In genomic region chr10:122953827-122954730, GRCh38 we compare ENCODE assay signal across 8 cellular contexts. TPM values are rescaled to one million over a fixed set of nuclear protein-coding genes. Genes with fewer than 3 reads are reported as not detected.
DNase-seq lines count a peak whose midpoint lies in the region; ATAC-seq and TF ChIP-seq lines count a peak whose summit lies in the region.

A gene with protein sequence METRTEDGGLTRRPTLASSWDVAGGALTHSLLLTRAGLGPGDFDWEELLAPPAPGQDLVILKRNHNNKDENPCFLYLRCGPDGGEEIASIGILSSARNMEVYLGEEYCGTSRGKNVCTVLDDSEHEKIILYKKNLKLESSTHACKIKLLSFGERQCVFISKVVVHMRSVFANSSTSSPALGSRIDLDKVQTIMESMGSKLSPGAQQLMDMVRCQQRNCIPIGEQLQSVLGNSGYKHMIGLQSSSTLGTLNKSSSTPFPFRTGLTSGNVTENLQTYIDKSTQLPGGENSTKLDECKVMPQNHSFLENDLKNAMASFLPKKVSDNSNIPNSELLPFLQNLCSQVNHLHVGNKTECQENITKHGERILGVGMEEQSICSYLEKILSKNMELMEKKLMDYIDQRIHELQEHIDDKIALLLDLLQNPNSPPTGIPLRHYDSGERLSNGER (minus strand): TSS chr10:122954227. CDS start chr10:122954178, 49 bp downstream.

- POLR2A ChIA-PET in BJ (lab: Charles Lee) = interaction anchor here (0.6 kb wide), 1 partner anchor 107 kb away, joined by 4 read pairs; no protein-coding TSS in a partner anchor
- POLR2A ChIA-PET in activated CD4-positive, alpha-beta T cell treated with anti-CD3 and anti-CD28 coated beads, Interleukin-2, amount 10 ng/mL, durations not matched to agents 7 days and 5 days (lab: Charles Lee) = interaction anchor here (0.6 to 1.1 kb wide), 2 partner anchors 8 to 46 kb away, joined by 3 to 4 read pairs; no protein-coding TSS in a partner anchor

- DNase-seq in BJ (ENCODE audit: low read depth) = peak; percentile 98
- DNase-seq in NCI-H526 treated with DMSO at 0.1 percent for 48 hours (lab: John Stamatoyannopoulos, UW) = peak; percentile 91
- peak; percentile 98 for DNase-seq in activated CD4-positive, alpha-beta T cell treated with anti-CD3 and anti-CD28 coated beads, Interleukin-2, amount 10 ng/mL, durations not matched to agents 7 days and 5 days
- DNase-seq in dedifferentiated amniotic fluid mesenchymal stem cell (ENCODE audit: extremely low spot score) = peak; percentile 99
- peak; percentile 100 for DNase-seq in left kidney (ENCODE audit: low read depth, low spot score)
- DNase-seq in stimulated activated CD4-positive, alpha-beta T cell treated with anti-CD3 and anti-CD28 coated beads, Interleukin-2, amount 100 ng/mL, for 24 hours = peak; percentile 96 to 97

- peaks cover 41% of the 10 kb centered on the region for H3K4me1 Mint-ChIP-seq in activated CD4-positive, alpha-beta T cell treated with anti-CD3 and anti-CD28 coated beads, Interleukin-2, amount 10 ng/mL, durations not matched to agents 7 days and 5 days

- H3K27me3 ChIP-seq in BJ (ENCODE audit: control insufficient read depth, insufficient read depth, low read length) = no peaks in the 10 kb centered on the region

- peak within 1 kb of the TSS; percentile 92 for H3K27ac Mint-ChIP-seq in activated CD4-positive, alpha-beta T cell treated with anti-CD3 and anti-CD28 coated beads, Interleukin-2, amount 10 ng/mL, durations not matched to agents 7 days and 5 days

- H3K36me3 ChIP-seq in BJ (ENCODE audit: control insufficient read depth, insufficient read depth, low read length) = 0 out of 2 replicates have a peak, but pooled peaks cover 1% of the 10 kb centered on the region

- TF ChIP-seq CTCF in BJ (IDR thresholded peaks at IDR 0.05; ENCODE audit: insufficient read depth, low read depth, low read length) = no peak; the same call in 1 of the 2 replicates

- CTCF ChIA-PET in BJ (lab: Yijun Ruan, JAX) = interaction anchor here (1.5 to 1.6 kb wide), 3 partner anchors 11 to 27 kb away, joined by 3 to 5 read pairs (median 4); partner anchors contain the start of gene PSTK
- CTCF ChIA-PET in activated CD4-positive, alpha-beta T cell treated with anti-CD3 and anti-CD28 coated beads, Interleukin-2, amount 10 ng/mL, durations not matched to agents 7 days and 5 days (lab: Charles Lee) = interaction anchor here (0.6 to 5.1 kb wide), 4 partner anchors 26 to 838 kb away, joined by 3 to 16 read pairs (median 3); partner anchors contain the start of genes FAM24B and PSTK

- peak within 1 kb of the TSS; percentile 86 for H3K4me3 Mint-ChIP-seq in activated CD4-positive, alpha-beta T cell treated with anti-CD3 and anti-CD28 coated beads, Interleukin-2, amount 10 ng/mL, durations not matched to agents 7 days and 5 days

- H3K36me3 Mint-ChIP-seq in activated CD4-positive, alpha-beta T cell treated with anti-CD3 and anti-CD28 coated beads, Interleukin-2, amount 10 ng/mL, durations not matched to agents 7 days and 5 days (ENCODE audit: low read depth) = peaks cover 27% of the 10 kb centered on the region

- H3K4me3 ChIP-seq in BJ (ENCODE audit: low read depth, low read length) = peak within 1 kb of the TSS; percentile 76

- peaks cover 22% of the 10 kb centered on the region for H3K27me3 Mint-ChIP-seq in activated CD4-positive, alpha-beta T cell treated with anti-CD3 and anti-CD28 coated beads, Interleukin-2, amount 10 ng/mL, durations not matched to agents 7 days and 5 days

- H3K9me3 Mint-ChIP-seq in activated CD4-positive, alpha-beta T cell treated with anti-CD3 and anti-CD28 coated beads, Interleukin-2, amount 10 ng/mL, durations not matched to agents 7 days and 5 days = peaks cover 8% of the 10 kb centered on the region

- ATAC-seq in GM19324 (IDR thresholded peaks at IDR 0.05; ENCODE audit: low FRiP score, unreplicated experiment) (peak; percentile 98), HG03469 (IDR thresholded peaks at IDR 0.05; ENCODE audit: unreplicated experiment) (peak; percentile 86)

RNA-seq across cellular contexts. Expression of the gene that starts here (rescaled TPM):
- 2.0 and 4.4 TPM in 2 replicates for polyA plus RNA-seq in BJ (2011; rRNA removed)
- polyA minus RNA-seq in BJ (2011; rRNA and poly(A)+ RNA removed) = 2.6 and 2.9 TPM in 2 replicates
- 10 to 100 TPM; 12.7 to 16.0 TPM for total RNA-seq in activated CD4-positive, alpha-beta T cell treated with anti-CD3 and anti-CD28 coated beads, Interleukin-2, amount 10 ng/mL, durations not matched to agents 7 days and 5 days

Comparison
In these comparisons a context has a peak if more than half of its experiments do, and no peak if none do; other contexts are left out.
1. Peak in every context shown above with its lines: DNase-seq, ATAC-seq and H3K4me3 ChIP-seq.